Comparison of ENCODE assay signal across 8 cellular contexts in genomic region chr15:90062023-90062728, GRCh38. TPM values are rescaled to one million over a fixed set of nuclear protein-coding genes. Genes with fewer than 3 reads are reported as not detected.
DNase-seq lines count a peak whose midpoint lies in the region; ATAC-seq and TF ChIP-seq lines count a peak whose summit lies in the region.

No MANE protein-coding gene starts in this region.

- no peaks in the 10 kb centered on the region for H3K27me3 Mint-ChIP-seq in T-cell
- no peaks in the 10 kb centered on the region for H3K27me3 Mint-ChIP-seq in mesothelial cell of epicardium (ENCODE audit: low read depth)

- H3K27me3 ChIP-seq in tibial nerve: no peaks in the 10 kb centered on the region

- no peak overlapping the region for H3K4me3 ChIP-seq in tibial nerve

- TF ChIP-seq EP300 in tibial nerve (IDR thresholded peaks at IDR 0.05): no peak

- WGBS in tibial nerve, 2 donors: 50% methylated on average over 13 of the region's 13 CpGs

- H3K27ac ChIP-seq in tibial nerve: peak overlapping the region in 3 of 4 donors; percentile 63 to 70 (median 65)

- POLR2A ChIA-PET in T-cell (lab: Charles Lee): no interaction called here

- peaks cover 0 to 67% (median 41%) of the 10 kb centered on the region in 4 donors for H3K4me1 ChIP-seq in tibial nerve

- H3K9me3 Mint-ChIP-seq in T-cell: no peaks in the 10 kb centered on the region
- no peaks in the 10 kb centered on the region for H3K9me3 Mint-ChIP-seq in mesothelial cell of epicardium

- H3K4me3 Mint-ChIP-seq in T-cell (peak overlapping the region in 1 of 3 donors; percentile 54), mesothelial cell of epicardium (peak overlapping the region; percentile 26)

- TF ChIP-seq CTCF in mesothelial cell of epicardium (IDR thresholded peaks at IDR 0.05; ENCODE audit: unreplicated experiment) (no peak), tibial nerve (IDR thresholded peaks at IDR 0.05) (no peak)

- H3K9me3 ChIP-seq in tibial nerve: no peaks in the 10 kb centered on the region

- peaks cover 43 to 53% (median 46%) of the 10 kb centered on the region in 3 donors for H3K4me1 Mint-ChIP-seq in T-cell
- peaks cover 33% of the 10 kb centered on the region for H3K4me1 Mint-ChIP-seq in mesothelial cell of epicardium

- peaks cover 0 to 4% (median 0%) of the 10 kb centered on the region in 3 donors for H3K36me3 ChIP-seq in tibial nerve

- ATAC-seq in T-cell (replicated peaks in 1 of 4) (peak; percentile 38 to 65 (median 40)), HG03039 (IDR thresholded peaks at IDR 0.05; ENCODE audit: unreplicated experiment) (no peak)

- H3K36me3 Mint-ChIP-seq in T-cell (peaks cover 6% of the 10 kb centered on the region), mesothelial cell of epicardium (peaks cover 4% of the 10 kb centered on the region)

- no peak for TF ChIP-seq POLR2A in tibial nerve (IDR thresholded peaks at IDR 0.05)

- H3K27ac Mint-ChIP-seq in T-cell (peak overlapping the region; percentile 83 to 86), mesothelial cell of epicardium (peak overlapping the region; percentile 90)

- peak; percentile 16 for DNase-seq in NCI-H1092 (lab: John Stamatoyannopoulos, UW)
- peak in 32 of 34 experiments; percentile 20 to 81 (median 50) for DNase-seq in T-cell
- DNase-seq in central memory CD4-positive, alpha-beta T cell: peak; percentile 68
- no peak for DNase-seq in mesothelial cell of epicardium (ENCODE audit: low spot score in 2 of 2, unreplicated experiment in 2 of 2)
- DNase-seq in tibial nerve (ENCODE audit: low spot score in 2 of 2): no peak
- no peak for DNase-seq in HK-2 (ENCODE audit: unreplicated experiment)
- DNase-seq in effector CD8-positive, alpha-beta T cell (lab: John Stamatoyannopoulos, UW): no peak

- CTCF ChIA-PET in T-cell (lab: Charles Lee): interaction anchor here (0.6 to 0.9 kb wide), 2 partner anchors 9 to 1246 kb away, joined by 3 to 6 read pairs; no protein-coding TSS in a partner anchor

RNA-seq across cellular contexts. Expression of gene IDH2, which starts 40.1 kb away (rescaled TPM):
- total RNA-seq in T-cell (10 to 100 TPM; 45.8 to 56.1 (median 49.2) TPM), mesothelial cell of epicardium (126 to 132 TPM (median 127 TPM) in 3 replicates), tibial nerve (10 to 100 TPM; 15.7 to 41.4 (median 20.3) TPM)

Comparison
In these comparisons a context has a peak if more than half of its experiments do, and no peak if none do; other contexts are left out.
1. DNase-seq: peak in NCI-H1092 (single experiment), T-cell (32 of 34) and central memory CD4-positive, alpha-beta T cell (single experiment); none in mesothelial cell of epicardium (0 of 2), tibial nerve (0 of 2), HK-2 (single experiment) and effector CD8-positive, alpha-beta T cell (single experiment).